17 cellular contexts compared by ENCODE assay signal in genomic region chr4:128583753-128584712, GRCh38.
DNase-seq lines count a peak whose midpoint lies in the region; ATAC-seq, FAIRE-seq and TF ChIP-seq lines count a peak whose summit lies in the region.
"Had no signal": no experiment of that assay in that cellular context is flagged by ENCODE, and none has a peak within 500 bp of the region (broad histone marks: within the 10 kb centered on the region; RNA-seq: fewer than 3 reads in every experiment).

No MANE protein-coding gene starts in this region.

- no peaks in the 10 kb centered on the region for H3K79me1 ChIP-seq in H1 (ENCODE audit: low read depth, low read length)

- H4K20me1 ChIP-seq in H1 (replicated peaks in 1 of 2; ENCODE audit: control insufficient read depth in 1 of 2, insufficient read depth in 2 of 2, low read length in 2 of 2), result no peaks in the 10 kb centered on the region

- no peak overlapping the region for H3K23ac ChIP-seq in H1 (ENCODE audit: insufficient read length)

- peak overlapping the region; percentile 9; the same call in 1 of the 2 replicates for H3K18ac ChIP-seq in H1 (ENCODE audit: extremely low read depth, low read length)

- no peak overlapping the region for H4K8ac ChIP-seq in H1 (ENCODE audit: extremely low read depth, insufficient read depth, low read length)

- peak overlapping the region; percentile 94; the same call in 1 of the 2 replicates for H2BK12ac ChIP-seq in H1 (ENCODE audit: low read depth, low read length)

- no peak for TF ChIP-seq RAD21 in H1 (IDR thresholded peaks at IDR 0.05 in 1 of 2, conservative IDR thresholded peaks at IDR 0.05 in 1 of 2; ENCODE audit: low read depth in 2 of 2, low read length in 2 of 2)

- FAIRE-seq in H1 (lab: Jason Lieb, UNC), result no peak
- FAIRE-seq: GM19239 had no signal

- H3K79me2 ChIP-seq in H1 (ENCODE audit: control insufficient read depth in 1 of 2, insufficient read depth in 2 of 2, low read length in 2 of 2), result no peaks in the 10 kb centered on the region

- peak; percentile 82 for ATAC-seq in left lobe of liver
- ATAC-seq in GM21723 (IDR thresholded peaks at IDR 0.05; ENCODE audit: unreplicated experiment), result no peak
- no peak for ATAC-seq in GM21717 (IDR thresholded peaks at IDR 0.05; ENCODE audit: unreplicated experiment)
- ATAC-seq: stimulated activated memory B cell treated with anti-CD40 and anti-IgM and Interleukin-4, amounts not matched to agents 10 μg/mL and 1 μg/mL and 100 μg/mL, for 72 hours; T-cell had no signal

- no peak overlapping the region for H3K4ac ChIP-seq in H1 (replicated peaks; ENCODE audit: insufficient read length, low read depth, low read length)

- no peak overlapping the region for H4K5ac ChIP-seq in H1 (ENCODE audit: insufficient read length, low read depth, low read length)

- TF ChIP-seq EP300 in H1 (IDR thresholded peaks at IDR 0.05; ENCODE audit: borderline replicate concordance in 1 of 2, low read depth in 2 of 2, low read length in 2 of 2), result no peak

- TF ChIP-seq POLR2A in H1 (IDR thresholded peaks at IDR 0.05; ENCODE audit: control extremely low read depth in 1 of 2, low read depth in 2 of 2, low read length in 2 of 2), result no peak
- TF ChIP-seq POLR2A in Peyer's patch (IDR thresholded peaks at IDR 0.05), result no peak

- H3K4me1 ChIP-seq in H1 (replicated peaks in 1 of 4; ENCODE audit: control insufficient read depth in 3 of 4, insufficient read depth in 4 of 4, low read length in 3 of 4), result peaks cover 0 to 2% (median 2%) of the 10 kb centered on the region in 4 experiments; a peak in 1 of 7 replicates
- no peaks in the 10 kb centered on the region for H3K4me1 ChIP-seq in Peyer's patch

- peak overlapping the region; percentile 61; the same call in 1 of the 2 replicates for H2AFZ ChIP-seq in H1 (ENCODE audit: low read length)

- POLR2A ChIA-PET in H1 (lab: Charles Lee; ENCODE audit: partially characterized antibody), result interaction anchor here (1.2 kb wide), 1 partner anchor 225 kb away, joined by 3 read pairs; the partner anchor contains the start of gene JADE1

- TF ChIP-seq CTCF in AG09309 (IDR thresholded peaks at IDR 0.05; ENCODE audit: control insufficient read depth, insufficient read depth, low read depth, low read length, missing control alignments) (peak; percentile 2), H1 (IDR thresholded peaks at IDR 0.05; ENCODE audit: control extremely low read depth in 1 of 3, insufficient read depth in 1 of 3, low read depth in 1 of 3, low read length in 3 of 3) (no peak), Peyer's patch (IDR thresholded peaks at IDR 0.05) (peak in 1 of 6 experiments; percentile 14)

- H3K4me2 ChIP-seq in H1 (ENCODE audit: insufficient read depth in 1 of 2, low read depth in 2 of 2, low read length in 2 of 2), result no peak overlapping the region

- H3K27ac ChIP-seq in H1 (ENCODE audit: low read depth, low read length) (no peak overlapping the region), Peyer's patch (peak overlapping the region in 2 of 4 donors; percentile 15 to 22)

- H3K36me3 ChIP-seq in H1 (ENCODE audit: control insufficient read depth in 2 of 4, insufficient read depth in 4 of 4, low read length in 3 of 4) (no peaks in the 10 kb centered on the region), Peyer's patch (no peaks in the 10 kb centered on the region)

- no peak overlapping the region for H3K4me3 ChIP-seq in AG09309 (ENCODE audit: control insufficient read depth, low read depth, low read length)
- no peak overlapping the region for H3K4me3 ChIP-seq in H1 (ENCODE audit: extremely low read depth in 1 of 4, insufficient read depth in 2 of 4, low read depth in 3 of 4, low read length in 4 of 4)
- H3K4me3 ChIP-seq in Peyer's patch, result no peak overlapping the region

- H2BK20ac ChIP-seq in H1 (ENCODE audit: low read length), result no peak overlapping the region; the same call in 1 of the 2 replicates

- H2BK120ac ChIP-seq in H1 (replicated peaks; ENCODE audit: low read depth, low read length), result no peak overlapping the region

- DNase-seq in AG09309 (ENCODE audit: low read depth), result no peak
- DNase-seq in LHCN-M2 (ENCODE audit: low read depth), result peak; percentile 85
- DNase-seq in H1 (ENCODE audit: low read depth in 1 of 2, low spot score in 2 of 2), result no peak
- DNase-seq in left lobe of liver (ENCODE audit: low spot score), result peak; percentile 56
- DNase-seq in GOT3 (lab: John Stamatoyannopoulos, UW), result no peak
- DNase-seq in Peyer's patch, result no peak
- DNase-seq: activated CD4-positive, CD25-positive, alpha-beta regulatory T cell; activated naive CD8-positive, alpha-beta T cell treated with anti-CD3 and anti-CD28 coated beads, Interleukin-2, amount 10 ng/mL, durations not matched to agents 7 days and 5 days; activated T-cell treated with anti-CD3 and anti-CD28 coated beads for 4 hours; H7; NCI-H187; stimulated activated CD4-positive, alpha-beta T cell treated with anti-CD3 and anti-CD28 coated beads, Interleukin-4, amount 100 ng/mL, for 24 hours; T-cell had no signal

- H3K56ac ChIP-seq in H1 (replicated peaks; ENCODE audit: insufficient read length, low read depth, low read length), result no peak overlapping the region

- no peak overlapping the region for H3K14ac ChIP-seq in H1 (ENCODE audit: insufficient read length)

- 0 out of 2 replicates have a peak overlapping the region, but pooled peaks have one; percentile 25 for H2BK15ac ChIP-seq in H1 (ENCODE audit: low read length)

- no peak overlapping the region for H4K91ac ChIP-seq in H1 (replicated peaks; ENCODE audit: insufficient read length, low read length)

- no peak overlapping the region for H2BK5ac ChIP-seq in H1 (ENCODE audit: low read depth, low read length)

- H3K9ac ChIP-seq in H1 (replicated peaks in 1 of 4; ENCODE audit: extremely low read depth in 1 of 4, low read depth in 3 of 4, low read length in 3 of 4), result no peak overlapping the region

- no peaks in the 10 kb centered on the region for H3K27me3 ChIP-seq in H1 (replicated peaks in 1 of 4; ENCODE audit: control insufficient read depth in 3 of 4, extremely low read depth in 1 of 4, insufficient read depth in 3 of 4, low read length in 3 of 4)
- H3K27me3 ChIP-seq in Peyer's patch, result no peaks in the 10 kb centered on the region

- no peaks in the 10 kb centered on the region for H3K23me2 ChIP-seq in H1 (ENCODE audit: low read depth, low read length)

- no peak overlapping the region for H2AK5ac ChIP-seq in H1 (ENCODE audit: low read depth, low read length)

- CTCF ChIA-PET in H1 (lab: Charles Lee; ENCODE audit: partially characterized antibody), result interaction anchor here (0.6 to 2.8 kb wide), 6 partner anchors 10 to 88 kb away, joined by 3 to 14 read pairs (median 3); no protein-coding TSS in a partner anchor

- WGBS in H1 (ENCODE audit: extremely low coverage in 1 of 2, insufficient coverage in 1 of 2, insufficient read length in 1 of 2, insufficient replicate concordance in 2 of 2, low coverage in 1 of 2, low lambda C conversion rate in 2 of 2, missing lambda C conversion rate in 1 of 2), 2 experiments, result 85% methylated on average over 7 of the region's 7 CpGs; no CpG with 5 or more reads in 1 of the 2 experiments

- H3K9me3 ChIP-seq in H1 (ENCODE audit: insufficient read depth in 2 of 2, low read depth in 1 of 2, low read length in 1 of 2), result no peaks in the 10 kb centered on the region
- no peaks in the 10 kb centered on the region for H3K9me3 ChIP-seq in Peyer's patch

TF ChIP-seq in H1, 55 proteins besides CTCF, POLR2A, EP300 and RAD21:
- no peak for TF ChIP-seq SP4 (IDR thresholded peaks at IDR 0.05; ENCODE audit: low read length)
- no peak for TF ChIP-seq TEAD4 (IDR thresholded peaks at IDR 0.05; ENCODE audit: low read depth, low read length)
- TF ChIP-seq CBX8 (IDR thresholded peaks at IDR 0.05; ENCODE audit: borderline replicate concordance, low read depth, low read length), result no peak
- TF ChIP-seq GABPA (IDR thresholded peaks at IDR 0.05; ENCODE audit: borderline replicate concordance, insufficient read depth, low read length), result no peak
- TF ChIP-seq PHF8 (conservative IDR thresholded peaks at IDR 0.05; ENCODE audit: low read depth, low read length), result no peak
- no peak for TF ChIP-seq SP2 (IDR thresholded peaks at IDR 0.05; ENCODE audit: low read length)
- no peak for TF ChIP-seq KDM1A (IDR thresholded peaks at IDR 0.05; ENCODE audit: borderline replicate concordance, low read length)
- no peak for TF ChIP-seq RFX5 (IDR thresholded peaks at IDR 0.05; ENCODE audit: borderline replicate concordance, low read depth, low read length)

Comparison
In these comparisons a context has a peak if more than half of its experiments do, and no peak if none do; other contexts are left out.
1. DNase-seq: peak in LHCN-M2 (single experiment) and left lobe of liver (single experiment); none in AG09309 (single experiment), H1 (0 of 2), GOT3 (single experiment) and Peyer's patch (0 of 3).